ENCODE assay signal across 27 cellular contexts in genomic region chr12:73629893-73630872, GRCh38.
DNase-seq lines count a peak whose midpoint lies in the region; ATAC-seq and TF ChIP-seq lines count a peak whose summit lies in the region.
"Had no signal": no experiment of that assay in that cellular context is flagged by ENCODE, and none has a peak within 500 bp of the region (broad histone marks: within the 10 kb centered on the region; RNA-seq: fewer than 3 reads in every experiment).

No MANE protein-coding gene starts in this region.

- H3K9me3 Mint-ChIP-seq in glutamatergic neuron (ENCODE audit: unreplicated experiment) = no peaks in the 10 kb centered on the region
- H3K9me3 Mint-ChIP-seq in activated CD4-positive, alpha-beta T cell treated with anti-CD3 and anti-CD28 coated beads for 36 hours (ENCODE audit: low read depth) = peaks cover 2% of the 10 kb centered on the region
- H3K9me3 Mint-ChIP-seq: activated CD4-positive, alpha-beta memory T cell treated with anti-CD3 and anti-CD28 coated beads for 36 hours had no signal

- H4K20me1 ChIP-seq in PC-9 (ENCODE audit: insufficient read depth) (no peaks in the 10 kb centered on the region), neural cell (ENCODE audit: insufficient read depth) (no peaks in the 10 kb centered on the region)

- H3K36me3 ChIP-seq in PC-9 (ENCODE audit: low read depth) (no peaks in the 10 kb centered on the region), neural cell (ENCODE audit: insufficient read depth, low read length) (no peaks in the 10 kb centered on the region)
- H3K36me3 ChIP-seq: esophagus squamous epithelium, upper lobe of right lung had no signal

- H3K9me3 ChIP-seq in PC-9 (ENCODE audit: insufficient read depth, low read depth) = no peaks in the 10 kb centered on the region
- H3K9me3 ChIP-seq in neural cell (ENCODE audit: low read length) = no peaks in the 10 kb centered on the region
- H3K9me3 ChIP-seq: Caco-2, esophagus squamous epithelium, upper lobe of right lung had no signal

- TF ChIP-seq CTCF in PC-9 (conservative IDR thresholded peaks at IDR 0.05) (0 out of 2 replicates have a peak, but pooled peaks have one; percentile 23), glutamatergic neuron (IDR thresholded peaks at IDR 0.05; ENCODE audit: partially characterized antibody, unreplicated experiment) (peak; percentile 12), neural cell (IDR thresholded peaks at IDR 0.05; ENCODE audit: poor library complexity, severe bottlenecking) (no peak)

- peak; percentile 43 for TF ChIP-seq RAD21 in neural cell (conservative IDR thresholded peaks at IDR 0.05)

- H3K27ac ChIP-seq in PC-9 (no peak overlapping the region), neural cell (ENCODE audit: low read length) (peak overlapping the region; percentile 70)
- H3K27ac ChIP-seq: esophagus squamous epithelium, foreskin keratinocyte, upper lobe of right lung had no signal

- no peaks in the 10 kb centered on the region for H3K27me3 Mint-ChIP-seq in glutamatergic neuron (ENCODE audit: unreplicated experiment)
- H3K27me3 Mint-ChIP-seq in activated CD4-positive, alpha-beta T cell treated with anti-CD3 and anti-CD28 coated beads for 36 hours = no peaks in the 10 kb centered on the region
- H3K27me3 Mint-ChIP-seq: activated CD4-positive, alpha-beta memory T cell treated with anti-CD3 and anti-CD28 coated beads for 36 hours; naive B cell had no signal

- H3F3A ChIP-seq in PC-9 (ENCODE audit: insufficient read depth, low read depth) = no peaks in the 10 kb centered on the region
- H3F3A ChIP-seq in neural cell (ENCODE audit: insufficient read depth, low read length, poor library complexity, severe bottlenecking) = peaks cover 3% of the 10 kb centered on the region

- no peak overlapping the region for H3K4me3 ChIP-seq in PC-9
- H3K4me3 ChIP-seq in neural cell (ENCODE audit: low read length) = peak overlapping the region; percentile 21
- H3K4me3 ChIP-seq: esophagus squamous epithelium, upper lobe of right lung had no signal

- H3K4me1 Mint-ChIP-seq in glutamatergic neuron (ENCODE audit: low read depth, unreplicated experiment) = peaks cover 9% of the 10 kb centered on the region
- H3K4me1 Mint-ChIP-seq in activated CD4-positive, alpha-beta T cell treated with anti-CD3 and anti-CD28 coated beads for 36 hours = no peaks in the 10 kb centered on the region
- H3K4me1 Mint-ChIP-seq: CD14-positive monocyte, naive B cell had no signal

- CTCF ChIA-PET in PC-9 (lab: Charles Lee) = no interaction called here
- CTCF ChIA-PET in activated CD4-positive, alpha-beta T cell treated with anti-CD3 and anti-CD28 coated beads for 36 hours (lab: Charles Lee) = no interaction called here

- H3K4me1 ChIP-seq in PC-9 (replicated peaks; ENCODE audit: insufficient read depth) = no peaks in the 10 kb centered on the region
- H3K4me1 ChIP-seq: Caco-2, esophagus squamous epithelium, foreskin keratinocyte, upper lobe of right lung had no signal

- H3K4me3 Mint-ChIP-seq in glutamatergic neuron (ENCODE audit: unreplicated experiment) = no peak overlapping the region
- H3K4me3 Mint-ChIP-seq in activated CD4-positive, alpha-beta T cell treated with anti-CD3 and anti-CD28 coated beads for 36 hours = no peak overlapping the region
- H3K4me3 Mint-ChIP-seq: activated CD4-positive, alpha-beta memory T cell treated with anti-CD3 and anti-CD28 coated beads for 36 hours; activated T-cell treated with anti-CD3 and anti-CD28 coated beads, Interleukin-2, amount 50 U/mL, for 72 hours; CD14-positive monocyte; naive B cell had no signal

- no peak overlapping the region for H3K27ac Mint-ChIP-seq in glutamatergic neuron (ENCODE audit: unreplicated experiment)
- H3K27ac Mint-ChIP-seq in activated CD4-positive, alpha-beta T cell treated with anti-CD3 and anti-CD28 coated beads for 36 hours = no peak overlapping the region
- H3K27ac Mint-ChIP-seq: activated CD4-positive, alpha-beta memory T cell treated with anti-CD3 and anti-CD28 coated beads for 36 hours; activated T-cell treated with anti-CD3 and anti-CD28 coated beads, Interleukin-2, amount 50 U/mL, for 72 hours; CD14-positive monocyte; naive B cell had no signal

- no peaks in the 10 kb centered on the region for H3K36me3 Mint-ChIP-seq in glutamatergic neuron (ENCODE audit: unreplicated experiment)
- H3K36me3 Mint-ChIP-seq in activated CD4-positive, alpha-beta T cell treated with anti-CD3 and anti-CD28 coated beads for 36 hours (ENCODE audit: low read depth) = no peaks in the 10 kb centered on the region
- H3K36me3 Mint-ChIP-seq: activated CD4-positive, alpha-beta memory T cell treated with anti-CD3 and anti-CD28 coated beads for 36 hours; CD14-positive monocyte; naive B cell had no signal

- ATAC-seq in GM18498 (IDR thresholded peaks at IDR 0.05; ENCODE audit: unreplicated experiment) (no peak), HG03432 (IDR thresholded peaks at IDR 0.05; ENCODE audit: unreplicated experiment) (no peak)
- ATAC-seq in activated CD4-positive, alpha-beta T cell treated with anti-CD3 and anti-CD28 coated beads for 36 hours = no peak
- ATAC-seq: activated T-cell treated with anti-CD3 and anti-CD28 coated beads, Interleukin-2, amount 50 U/mL, for 72 hours; foreskin keratinocyte; HepG2; upper lobe of right lung had no signal

- H3K9me2 ChIP-seq in PC-9 (ENCODE audit: insufficient read depth) (no peaks in the 10 kb centered on the region), neural cell (ENCODE audit: insufficient read depth, low read length) (no peaks in the 10 kb centered on the region)

- no peak overlapping the region for H3K9ac ChIP-seq in neural cell (ENCODE audit: low read length)

- H3K4me2 ChIP-seq in PC-9 (no peak overlapping the region), neural cell (ENCODE audit: low read length) (peak overlapping the region; percentile 38)

- H2AFZ ChIP-seq in PC-9 = no peak overlapping the region
- H2AFZ ChIP-seq in neural cell (ENCODE audit: low read depth, low read length) = no peak overlapping the region

- no peaks in the 10 kb centered on the region for H3K27me3 ChIP-seq in PC-9 (ENCODE audit: insufficient read depth, low read depth)
- H3K27me3 ChIP-seq in neural cell (ENCODE audit: insufficient read depth, low read depth, low read length) = no peaks in the 10 kb centered on the region
- H3K27me3 ChIP-seq: esophagus squamous epithelium, foreskin keratinocyte, upper lobe of right lung had no signal

- peak; percentile 26 for DNase-seq in ELF-1 (ENCODE audit: low read depth, low spot score)
- no peak for DNase-seq in PC-9
- no peak for DNase-seq in glutamatergic neuron
- no peak for DNase-seq in HT-29 (ENCODE audit: low spot score)
- no peak for DNase-seq in activated CD4-positive, alpha-beta T cell treated with anti-CD3 and anti-CD28 coated beads for 36 hours
- DNase-seq: 8988T; activated CD4-positive, alpha-beta memory T cell treated with anti-CD3 and anti-CD28 coated beads for 36 hours; activated CD4-positive, CD25-positive, alpha-beta regulatory T cell treated with anti-CD3 and anti-CD28 coated beads, Interleukin-2, amount 50 U/mL, for 72 hours; activated naive CD4-positive, alpha-beta T cell; activated T-cell treated with anti-CD3 and anti-CD28 coated beads, Interleukin-2, amount 50 U/mL, for 72 hours; Caco-2; dermis blood vessel endothelial cell; esophagus squamous epithelium; foreskin keratinocyte; Karpas-422; kidney; midbrain; naive B cell; NCI-H2029 treated with DMSO at 0.1 percent for 48 hours; Right ventricle myocardium superior; stimulated activated naive CD4-positive, alpha-beta T cell; upper lobe of right lung had no signal

- no TSS peak for BruUV-seq in PC-9 (replicated peaks; lab: Mats Ljungman, UMichigan)

- TF ChIP-seq EP300 in neural cell (conservative IDR thresholded peaks at IDR 0.05; ENCODE audit: poor library complexity, severe bottlenecking) = peak; percentile 81

- no peaks in the 10 kb centered on the region for H3K79me2 ChIP-seq in PC-9 (ENCODE audit: low read depth)
- H3K79me2 ChIP-seq in neural cell (replicated peaks; ENCODE audit: insufficient read depth, low read length) = no peaks in the 10 kb centered on the region

- intact Hi-C loops in PC-9 (cut with micrococcal nuclease; ENCODE audit: unreplicated experiment) = no loop called here
- intact Hi-C loops in activated CD4-positive, alpha-beta T cell treated with anti-CD3 and anti-CD28 coated beads for 36 hours (cut with DNase I, micrococcal nuclease) = no loop called here

- POLR2A ChIA-PET in PC-9 (lab: Charles Lee; ENCODE audit: unreplicated experiment) = interaction anchor here (0.6 kb wide), 1 partner anchor 57 kb away, joined by 6 read pairs; no protein-coding TSS in a partner anchor
- POLR2A ChIA-PET in activated CD4-positive, alpha-beta T cell treated with anti-CD3 and anti-CD28 coated beads for 36 hours (lab: Charles Lee) = no interaction called here

TF ChIP-seq in neural cell, 6 proteins besides CTCF, POLR2A, EP300 and RAD21 (continues in another document):
- TF ChIP-seq EZH2 (IDR thresholded peaks at IDR 0.05; ENCODE audit: borderline replicate concordance, insufficient read depth, low read length, poor library complexity, severe bottlenecking) (no peak), POLR2AphosphoS5 (IDR thresholded peaks at IDR 0.05) (peak; percentile 67), REST (IDR thresholded peaks at IDR 0.05; ENCODE audit: borderline replicate concordance) (peak; percentile 93), TAF1 (IDR thresholded peaks at IDR 0.05; ENCODE audit: low read depth) (no peak), MXI1 (conservative IDR thresholded peaks at IDR 0.05; ENCODE audit: poor library complexity, severe bottlenecking) (no peak)
